In genomic region chr9:104992696-104993095, GRCh38 we compare ENCODE assay signal across 11 cellular contexts.
DNase-seq lines count a peak whose midpoint lies in the region; ATAC-seq and TF ChIP-seq lines count a peak whose summit lies in the region.
"Had no signal": no experiment of that assay in that cellular context is flagged by ENCODE, and none has a peak within 500 bp of the region (broad histone marks: within the 10 kb centered on the region; RNA-seq: fewer than 3 reads in every experiment).

No MANE protein-coding gene starts in this region.

- no peak overlapping the region for H2AFZ ChIP-seq in neural progenitor cell (replicated peaks)

- no peaks in the 10 kb centered on the region for H4K20me1 ChIP-seq in neural progenitor cell (ENCODE audit: low read depth)

- no peak overlapping the region for H3K27ac Mint-ChIP-seq in neural progenitor cell

- peaks cover 39% of the 10 kb centered on the region for H3K4me1 Mint-ChIP-seq in neural progenitor cell

- ATAC-seq in HG03280 (IDR thresholded peaks at IDR 0.05; ENCODE audit: unreplicated experiment) (no peak), HG03025 (IDR thresholded peaks at IDR 0.05; ENCODE audit: low FRiP score, unreplicated experiment) (no peak)

- H3K79me2 ChIP-seq in neural progenitor cell (ENCODE audit: low read depth) = no peaks in the 10 kb centered on the region

- no peak overlapping the region for H3K27ac ChIP-seq in neural progenitor cell

- TF ChIP-seq CTCF in AG09319 (IDR thresholded peaks at IDR 0.05; ENCODE audit: low read depth, low read length) (no peak), neural progenitor cell (IDR thresholded peaks at IDR 0.05) (no peak)

- no peak overlapping the region for H3K9ac ChIP-seq in endocrine pancreas (ENCODE audit: control insufficient read depth, insufficient read depth, low read length)
- H3K9ac ChIP-seq in neural progenitor cell = no peak overlapping the region

- H3K9me3 ChIP-seq in endocrine pancreas (ENCODE audit: control insufficient read depth, low read length) = no peaks in the 10 kb centered on the region
- no peaks in the 10 kb centered on the region for H3K9me3 ChIP-seq in neural progenitor cell (ENCODE audit: low read depth)

- H3K36me3 ChIP-seq in endocrine pancreas (ENCODE audit: control insufficient read depth, insufficient read depth, low read length) (no peaks in the 10 kb centered on the region), neural progenitor cell (no peaks in the 10 kb centered on the region)

- H3K4me1 ChIP-seq in endocrine pancreas (ENCODE audit: control insufficient read depth, insufficient read depth, low read length) (peaks cover 10% of the 10 kb centered on the region), neural progenitor cell (peaks cover 34% of the 10 kb centered on the region)

- H3K27me3 ChIP-seq in endocrine pancreas (ENCODE audit: control insufficient read depth, insufficient read depth, low read length) (no peaks in the 10 kb centered on the region), neural progenitor cell (peaks cover 8% of the 10 kb centered on the region)

- no peaks in the 10 kb centered on the region for H3K36me3 Mint-ChIP-seq in neural progenitor cell
- H3K36me3 Mint-ChIP-seq: memory B cell had no signal

- peak overlapping the region; percentile 49 for H3K4me3 Mint-ChIP-seq in neural progenitor cell

- H3F3A ChIP-seq in neural progenitor cell (ENCODE audit: low read depth) = peaks cover 37% of the 10 kb centered on the region

- H3K27me3 Mint-ChIP-seq in neural progenitor cell (ENCODE audit: insufficient read depth, low read depth) = peaks cover 13% of the 10 kb centered on the region
- H3K27me3 Mint-ChIP-seq: memory B cell had no signal

- DNase-seq in AG09319 (ENCODE audit: extremely low read depth, low read depth) = peak; percentile 19
- DNase-seq in NCI-H2029 (lab: John Stamatoyannopoulos, UW) = peak; percentile 52
- no peak for DNase-seq in neural progenitor cell (ENCODE audit: low spot score)
- no peak for DNase-seq in NCI-H1105 treated with DMSO at 0.1 percent for 48 hours (lab: John Stamatoyannopoulos, UW)
- DNase-seq in NCI-H1930 (lab: John Stamatoyannopoulos, UW) = no peak
- DNase-seq: GOT3, NCI-H526 had no signal

- H3K9me3 Mint-ChIP-seq in neural progenitor cell = no peaks in the 10 kb centered on the region
- H3K9me3 Mint-ChIP-seq: memory B cell had no signal

- H3K4me2 ChIP-seq in neural progenitor cell = peak overlapping the region; percentile 72

- H3K4me3 ChIP-seq in endocrine pancreas (ENCODE audit: control insufficient read depth, insufficient read depth, low read length) (peak overlapping the region; percentile 19), neural progenitor cell (no peak overlapping the region)

Comparison
In these comparisons a context has a peak if more than half of its experiments do, and no peak if none do; other contexts are left out.
1. DNase-seq: peak in AG09319 (single experiment) and NCI-H2029 (single experiment); none in neural progenitor cell (single experiment), NCI-H1105 treated with DMSO at 0.1 percent for 48 hours (single experiment) and NCI-H1930 (0 of 2).